20 cellular contexts compared by ENCODE assay signal in genomic region chr5:20420991-20421595, GRCh38.
DNase-seq lines count a peak whose midpoint lies in the region; ATAC-seq, FAIRE-seq and TF ChIP-seq lines count a peak whose summit lies in the region.
"Had no signal": no experiment of that assay in that cellular context is flagged by ENCODE, and none has a peak within 500 bp of the region (broad histone marks: within the 10 kb centered on the region; RNA-seq: fewer than 3 reads in every experiment).

No MANE protein-coding gene starts in this region.

- no peak overlapping the region for H3K4me2 ChIP-seq in A549
- no peak overlapping the region for H3K4me2 ChIP-seq in neural cell (ENCODE audit: low read length)

- DNase-seq in A549 (ENCODE audit: low read depth in 1 of 2, low spot score in 1 of 2) (no peak), HCEC 1CT (peak; percentile 4), WTC11 (ENCODE audit: low spot score) (no peak), dorsolateral prefrontal cortex (no peak), COLO829 (ENCODE audit: low spot score) (no peak)
- DNase-seq: BE2C, DND-41, GM23248, NCI-H1694, NCI-H2081, NCI-H446 treated with DMSO at 0.1 percent for 48 hours, NCI-H526 treated with DMSO at 0.1 percent for 48 hours, OCI-M1, SW 1271, T-helper 17 cell had no signal

- 0 out of 2 replicates have a peak, but pooled peaks cover 4% of the 10 kb centered on the region for H3K9me3 Mint-ChIP-seq in WTC11

- H3K4me1 Mint-ChIP-seq in WTC11, result peaks cover 5% of the 10 kb centered on the region
- H3K4me1 Mint-ChIP-seq: T-helper 17 cell had no signal

- ATAC-seq in A549 (no peak), WTC11 (peak; percentile 41), GM21786 (IDR thresholded peaks at IDR 0.05; ENCODE audit: unreplicated experiment) (no peak)
- ATAC-seq: T-helper 17 cell had no signal

- H2AFZ ChIP-seq in neural cell (ENCODE audit: low read depth, low read length), result no peak overlapping the region
- H2AFZ ChIP-seq: GM23248 had no signal

- H3K4me3 Mint-ChIP-seq in WTC11, result no peak overlapping the region
- H3K4me3 Mint-ChIP-seq: T-helper 17 cell had no signal

- TF ChIP-seq CTCF in A549 (IDR thresholded peaks at IDR 0.05), result no peak
- no peak for TF ChIP-seq CTCF in WTC11 (IDR thresholded peaks at IDR 0.05)
- no peak for TF ChIP-seq CTCF in neural cell (IDR thresholded peaks at IDR 0.05; ENCODE audit: poor library complexity, severe bottlenecking)
- no peak for TF ChIP-seq CTCF in dorsolateral prefrontal cortex (IDR thresholded peaks at IDR 0.05 in 54 of 56, conservative IDR thresholded peaks at IDR 0.05 in 2 of 56; ENCODE audit: low read depth in 1 of 56, partially characterized antibody in 56 of 56)

- no peak for FAIRE-seq in A549 (lab: Jason Lieb, UNC)
- FAIRE-seq: GM12891 had no signal

- no peaks in the 10 kb centered on the region for H3K79me2 ChIP-seq in neural cell (replicated peaks; ENCODE audit: insufficient read depth, low read length)

- H3K9me3 ChIP-seq in A549, result no peaks in the 10 kb centered on the region
- no peaks in the 10 kb centered on the region for H3K9me3 ChIP-seq in neural cell (ENCODE audit: low read length)
- H3K9me3 ChIP-seq: BE2C, SJSA1 had no signal

- H3K27ac ChIP-seq in A549, result no peak overlapping the region
- H3K27ac ChIP-seq in neural cell (ENCODE audit: low read length), result peak overlapping the region; percentile 6
- H3K27ac ChIP-seq in dorsolateral prefrontal cortex, result no peak overlapping the region
- H3K27ac ChIP-seq: GM23248, HL-60, SJSA1 had no signal

- H3K4me1 ChIP-seq in A549, result no peaks in the 10 kb centered on the region
- H3K4me1 ChIP-seq: BE2C, SJSA1 had no signal

- H3K27me3 Mint-ChIP-seq in WTC11 (ENCODE audit: low read depth), result no peaks in the 10 kb centered on the region
- H3K27me3 Mint-ChIP-seq: T-helper 17 cell had no signal

- no peak overlapping the region for H3K27ac Mint-ChIP-seq in WTC11
- H3K27ac Mint-ChIP-seq: T-helper 17 cell had no signal

- no peaks in the 10 kb centered on the region for H3K36me3 Mint-ChIP-seq in WTC11

- CTCF ChIA-PET in A549 (lab: Yijun Ruan, JAX), result no interaction called here
- CTCF ChIA-PET in WTC11 (lab: Charles Lee), result no interaction called here

- 36% methylated on average over 4 of the region's 4 CpGs for WGBS in A549 (ENCODE audit: missing lambda C conversion rate)

- H3K36me3 ChIP-seq in neural cell (ENCODE audit: insufficient read depth, low read length), result no peaks in the 10 kb centered on the region
- H3K36me3 ChIP-seq: BE2C, SJSA1 had no signal

- H4K20me1 ChIP-seq in neural cell (ENCODE audit: insufficient read depth), result no peaks in the 10 kb centered on the region

- H3K27me3 ChIP-seq in neural cell (ENCODE audit: insufficient read depth, low read depth, low read length) (no peaks in the 10 kb centered on the region), dorsolateral prefrontal cortex (no peaks in the 10 kb centered on the region)
- H3K27me3 ChIP-seq: BE2C, SJSA1 had no signal

- TF ChIP-seq EP300 in A549 (IDR thresholded peaks at IDR 0.05) (no peak), neural cell (conservative IDR thresholded peaks at IDR 0.05; ENCODE audit: poor library complexity, severe bottlenecking) (peak; percentile 66)

- H3K4me3 ChIP-seq in A549 (no peak overlapping the region), neural cell (ENCODE audit: low read length) (no peak overlapping the region), dorsolateral prefrontal cortex (no peak overlapping the region)
- H3K4me3 ChIP-seq: GM23248, SJSA1 had no signal

- H3K9me2 ChIP-seq in neural cell (ENCODE audit: insufficient read depth, low read length), result no peaks in the 10 kb centered on the region

- intact Hi-C loops in dorsolateral prefrontal cortex (cut with DNase I), result no loop called here

- H3F3A ChIP-seq in neural cell (ENCODE audit: insufficient read depth, low read length, poor library complexity, severe bottlenecking), result no peaks in the 10 kb centered on the region

- POLR2A ChIA-PET in A549 (lab: Yijun Ruan, JAX) (no interaction called here), WTC11 (lab: Charles Lee) (interaction anchor here (0.7 kb wide), 1 partner anchor 756 kb away, joined by 3 read pairs; no protein-coding TSS in a partner anchor)

- no peak for TF ChIP-seq RAD21 in A549 (conservative IDR thresholded peaks at IDR 0.05 in 1 of 2, IDR thresholded peaks at IDR 0.05 in 1 of 2)
- no peak for TF ChIP-seq RAD21 in neural cell (conservative IDR thresholded peaks at IDR 0.05)

- no peak for TF ChIP-seq POLR2A in A549 (IDR thresholded peaks at IDR 0.05; ENCODE audit: low read length)

- no peak overlapping the region for H3K9ac ChIP-seq in neural cell (ENCODE audit: low read length)
- H3K9ac ChIP-seq: GM23248 had no signal

TF ChIP-seq in A549, 52 proteins besides CTCF, POLR2A, EP300 and RAD21:
- TF ChIP-seq MAFK (IDR thresholded peaks at IDR 0.05; ENCODE audit: partially characterized antibody) (peak; percentile 68), NR3C1 (IDR thresholded peaks at IDR 0.05) (no peak)

TF ChIP-seq in WTC11, 78 proteins besides CTCF, POLR2A, EP300 and RAD21:
- no peak for TF ChIP-seq ZNF423 (CRISPR knock-in tag; IDR thresholded peaks at IDR 0.05)
- no peak for TF ChIP-seq RELA (CRISPR knock-in tag; IDR thresholded peaks at IDR 0.05; ENCODE audit: borderline replicate concordance)
- no peak for TF ChIP-seq MXD4 (CRISPR knock-in tag; IDR thresholded peaks at IDR 0.05; ENCODE audit: borderline replicate concordance)
- TF ChIP-seq EMX1 (CRISPR knock-in tag; IDR thresholded peaks at IDR 0.05), result no peak
- no peak for TF ChIP-seq KAT7 (CRISPR knock-in tag; IDR thresholded peaks at IDR 0.05; ENCODE audit: borderline replicate concordance)
- TF ChIP-seq PRDM15 (CRISPR knock-in tag; IDR thresholded peaks at IDR 0.05), result no peak
- no peak for TF ChIP-seq ZNF121 (CRISPR knock-in tag; IDR thresholded peaks at IDR 0.05)

TF ChIP-seq in neural cell, 6 proteins besides CTCF, POLR2A, EP300 and RAD21:
- TF ChIP-seq EZH2 (IDR thresholded peaks at IDR 0.05; ENCODE audit: borderline replicate concordance, insufficient read depth, low read length, poor library complexity, severe bottlenecking), result no peak
- TF ChIP-seq SMC3 (conservative IDR thresholded peaks at IDR 0.05; ENCODE audit: poor library complexity), result no peak
- TF ChIP-seq TAF1 (IDR thresholded peaks at IDR 0.05; ENCODE audit: low read depth), result no peak
- TF ChIP-seq POLR2AphosphoS5 (IDR thresholded peaks at IDR 0.05), result no peak
- peak; percentile 45 for TF ChIP-seq REST (IDR thresholded peaks at IDR 0.05; ENCODE audit: borderline replicate concordance)
- no peak for TF ChIP-seq MXI1 (conservative IDR thresholded peaks at IDR 0.05; ENCODE audit: poor library complexity, severe bottlenecking)
